Comparison of ENCODE assay signal across 8 cellular contexts in genomic region chr7:3154881-3155494, GRCh38.
DNase-seq lines count a peak whose midpoint lies in the region; ATAC-seq, FAIRE-seq and TF ChIP-seq lines count a peak whose summit lies in the region.

No MANE protein-coding gene starts in this region.

- no peak overlapping the region for H3K4me3 Mint-ChIP-seq in T-cell
- H3K4me3 Mint-ChIP-seq in stimulated activated effector memory CD8-positive, alpha-beta T cell treated with anti-CD3 and anti-CD28 coated beads, Interleukin-12 subunit alpha, Interleukin-12 subunit beta, amount 100 ng/mL, for 72 hours: no peak overlapping the region

- H3K9me3 ChIP-seq in right lobe of liver: no peaks in the 10 kb centered on the region

- TF ChIP-seq CTCF in right lobe of liver (IDR thresholded peaks at IDR 0.05): peak; percentile 44 to 72 (median 65)

- H3K27ac ChIP-seq in right lobe of liver: no peak overlapping the region

- DNase-seq in NCI-H2227 (lab: John Stamatoyannopoulos, UW; ENCODE audit: unreplicated experiment): peak; percentile 28
- DNase-seq in NCI-H2227 treated with DMSO at 0.1 percent for 48 hours (lab: John Stamatoyannopoulos, UW): no peak
- DNase-seq in HS-27A (ENCODE audit: low read depth): peak; percentile 8
- DNase-seq in T-cell: peak in 33 of 34 experiments; percentile 13 to 64 (median 51)
- DNase-seq in astrocyte of the hippocampus (ENCODE audit: low read depth, low spot score): peak; percentile 51
- no peak for DNase-seq in right lobe of liver
- DNase-seq in stimulated activated effector memory CD8-positive, alpha-beta T cell treated with anti-CD3 and anti-CD28 coated beads, Interleukin-12 subunit alpha, Interleukin-12 subunit beta, amount 100 ng/mL, for 72 hours (ENCODE audit: low spot score in 2 of 2): peak; percentile 44 to 80
- DNase-seq in frontal cortex (ENCODE audit: low spot score in 2 of 2): no peak

- H3K9me3 Mint-ChIP-seq in T-cell: no peaks in the 10 kb centered on the region
- H3K9me3 Mint-ChIP-seq in stimulated activated effector memory CD8-positive, alpha-beta T cell treated with anti-CD3 and anti-CD28 coated beads, Interleukin-12 subunit alpha, Interleukin-12 subunit beta, amount 100 ng/mL, for 72 hours: no peaks in the 10 kb centered on the region

- H3K36me3 ChIP-seq in right lobe of liver: no peaks in the 10 kb centered on the region

- no peak overlapping the region for H3K4me3 ChIP-seq in right lobe of liver

- no peaks in the 10 kb centered on the region for H3K4me1 ChIP-seq in right lobe of liver

- no peak overlapping the region for H3K27ac Mint-ChIP-seq in T-cell
- H3K27ac Mint-ChIP-seq in stimulated activated effector memory CD8-positive, alpha-beta T cell treated with anti-CD3 and anti-CD28 coated beads, Interleukin-12 subunit alpha, Interleukin-12 subunit beta, amount 100 ng/mL, for 72 hours: no peak overlapping the region

- CTCF ChIA-PET in T-cell (lab: Charles Lee): interaction anchor here (0.6 to 1.9 kb wide), 16 partner anchors 22 to 567 kb away, joined by 3 to 11 read pairs (median 3); no protein-coding TSS in a partner anchor

- H3K27me3 ChIP-seq in right lobe of liver: no peaks in the 10 kb centered on the region

- intact Hi-C loops in right lobe of liver (cut with DNase I): loop anchor here (10.0 kb wide), 1 partner anchor 270 kb away; no protein-coding TSS in a partner anchor

- H3K36me3 Mint-ChIP-seq in T-cell: no peaks in the 10 kb centered on the region
- H3K36me3 Mint-ChIP-seq in stimulated activated effector memory CD8-positive, alpha-beta T cell treated with anti-CD3 and anti-CD28 coated beads, Interleukin-12 subunit alpha, Interleukin-12 subunit beta, amount 100 ng/mL, for 72 hours: peaks cover 6% of the 10 kb centered on the region

- peak; percentile 60 to 71 (median 65) for ATAC-seq in T-cell (replicated peaks in 1 of 4)
- ATAC-seq in right lobe of liver: peak; percentile 54 to 80 (median 68)
- peak; percentile 71 for ATAC-seq in stimulated activated effector memory CD8-positive, alpha-beta T cell treated with anti-CD3 and anti-CD28 coated beads, Interleukin-12 subunit alpha, Interleukin-12 subunit beta, amount 100 ng/mL, for 72 hours

- no peak for FAIRE-seq in frontal cortex (lab: Jason Lieb, UNC)

- 56% methylated on average over 7 of the region's 7 CpGs for WGBS in right lobe of liver (ENCODE audit: insufficient coverage, low coverage, low lambda C conversion rate, missing lambda C conversion rate)

- POLR2A ChIA-PET in T-cell (lab: Charles Lee): interaction anchor here in 1 of 2 donors (0.6 kb wide), 1 partner anchor 8 kb away, joined by 3 read pairs; no protein-coding TSS in a partner anchor

- peaks cover 6 to 19% (median 13%) of the 10 kb centered on the region in 3 donors for H3K4me1 Mint-ChIP-seq in T-cell
- peaks cover 48% of the 10 kb centered on the region for H3K4me1 Mint-ChIP-seq in stimulated activated effector memory CD8-positive, alpha-beta T cell treated with anti-CD3 and anti-CD28 coated beads, Interleukin-12 subunit alpha, Interleukin-12 subunit beta, amount 100 ng/mL, for 72 hours

- TF ChIP-seq POLR2A in right lobe of liver (IDR thresholded peaks at IDR 0.05): no peak

- H3K27me3 Mint-ChIP-seq in T-cell: peaks cover 0 to 2% of the 10 kb centered on the region in 2 donors

Comparison
In these comparisons a context has a peak if more than half of its experiments do, and no peak if none do; other contexts are left out.
1. DNase-seq: peak in NCI-H2227 (single experiment), HS-27A (single experiment), T-cell (33 of 34), astrocyte of the hippocampus (single experiment) and stimulated activated effector memory CD8-positive, alpha-beta T cell treated with anti-CD3 and anti-CD28 coated beads, Interleukin-12 subunit alpha, Interleukin-12 subunit beta, amount 100 ng/mL, for 72 hours (2 of 2); none in NCI-H2227 treated with DMSO at 0.1 percent for 48 hours (single experiment), right lobe of liver (0 of 3) and frontal cortex (0 of 2).
2. Peak in every context shown above with its lines, with median percentiles within 50 percentile points of each other: ATAC-seq.